Comparison of ENCODE assay signal across 19 cellular contexts in genomic region chr5:16932401-16932800, GRCh38. TPM values are rescaled to one million over a fixed set of nuclear protein-coding genes. Genes with fewer than 3 reads are reported as not detected.
DNase-seq lines count a peak whose midpoint lies in the region; ATAC-seq and TF ChIP-seq lines count a peak whose summit lies in the region.
"Had no signal": no experiment of that assay in that cellular context is flagged by ENCODE, and none has a peak within 500 bp of the region (broad histone marks: within the 10 kb centered on the region; RNA-seq: fewer than 3 reads in every experiment).

No MANE protein-coding gene starts in this region.

- TF ChIP-seq CTCF in IMR-90 (conservative IDR thresholded peaks at IDR 0.05; ENCODE audit: low read depth, low read length) (no peak), colonic mucosa (IDR thresholded peaks at IDR 0.05) (no peak), mesothelial cell of epicardium (IDR thresholded peaks at IDR 0.05; ENCODE audit: unreplicated experiment) (no peak), stomach (IDR thresholded peaks at IDR 0.05) (no peak), GM13976 (IDR thresholded peaks at IDR 0.05; ENCODE audit: borderline replicate concordance, control extremely low read depth, extremely low read depth, insufficient read depth, missing control alignments) (no peak), BE2C (IDR thresholded peaks at IDR 0.05; ENCODE audit: low read depth, low read length) (no peak)

- no peak overlapping the region for H3K56ac ChIP-seq in IMR-90 (ENCODE audit: extremely low read depth, insufficient read depth, low read length)

- H3K36me3 Mint-ChIP-seq in mesothelial cell of epicardium, result no peaks in the 10 kb centered on the region
- H3K36me3 Mint-ChIP-seq: activated CD4-positive, alpha-beta memory T cell treated with anti-CD3 and anti-CD28 coated beads for 36 hours had no signal

- peak overlapping the region; percentile 97 for H3K4me2 ChIP-seq in IMR-90 (ENCODE audit: low read depth, low read length)

- H3K9me1 ChIP-seq in IMR-90 (ENCODE audit: insufficient read depth, low read length), result peaks cover 19% of the 10 kb centered on the region

- TF ChIP-seq EP300 in stomach (IDR thresholded peaks at IDR 0.05), result no peak

- peaks cover 0 to 50% of the 10 kb centered on the region in 2 experiments; a peak in 3 of 4 replicates for H3K79me1 ChIP-seq in IMR-90 (ENCODE audit: low read depth in 1 of 2, low read length in 2 of 2)

- H3K27me3 Mint-ChIP-seq in mesothelial cell of epicardium (ENCODE audit: low read depth), result peaks cover 10% of the 10 kb centered on the region

- no peak for DNase-seq in IMR-90
- peak; percentile 49 for DNase-seq in colonic mucosa
- no peak for DNase-seq in mesothelial cell of epicardium (ENCODE audit: low spot score in 2 of 2, unreplicated experiment in 2 of 2)
- no peak for DNase-seq in stomach
- no peak for DNase-seq in GM13976 (ENCODE audit: low spot score)
- no peak for DNase-seq in BE2C
- no peak for DNase-seq in DMS79 (lab: John Stamatoyannopoulos, UW)
- DNase-seq in hepatic stellate cell (ENCODE audit: low spot score), result no peak
- DNase-seq: activated CD4-positive, alpha-beta memory T cell treated with anti-CD3 and anti-CD28 coated beads for 36 hours; HCEC 1CT; hypothalamus; left ventricle myocardium inferior; NCI-H1105; stimulated activated naive CD8-positive, alpha-beta T cell treated with anti-CD3 and anti-CD28 coated beads, Interleukin-15, Interleukin-2, amounts not matched to agents 100 U/mL and 50 U/mL, for 24 hours had no signal

- peak overlapping the region; percentile 18 for H2AK9ac ChIP-seq in IMR-90 (replicated peaks; ENCODE audit: low read depth, low read length, poor library complexity)

- POLR2A ChIA-PET in IMR-90 (lab: Charles Lee; ENCODE audit: unreplicated experiment), result interaction anchor here (0.6 to 1.2 kb wide), 3 partner anchors 26 to 258 kb away, joined by 3 to 11 read pairs (median 3); no protein-coding TSS in a partner anchor

- no peaks in the 10 kb centered on the region for H3K27me3 ChIP-seq in IMR-90 (ENCODE audit: control insufficient read depth, insufficient read depth, low read length)
- no peaks in the 10 kb centered on the region for H3K27me3 ChIP-seq in colonic mucosa
- H3K27me3 ChIP-seq in stomach, result peaks cover 0 to 31% (median 0%) of the 10 kb centered on the region in 3 donors
- peaks cover 69% of the 10 kb centered on the region for H3K27me3 ChIP-seq in BE2C

- H2BK120ac ChIP-seq in IMR-90 (ENCODE audit: low read depth, low read length), result no peak overlapping the region

- peaks cover 81% of the 10 kb centered on the region for H4K20me1 ChIP-seq in IMR-90 (ENCODE audit: insufficient read depth, low read length)

- WGBS in IMR-90 (ENCODE audit: extremely low coverage in 2 of 2, insufficient read length in 1 of 2), 2 experiments, result no CpG with 5 or more reads among the region's 3 CpGs
- 23 to 49% (median 32%) methylated on average over 3 of the region's 3 CpGs for WGBS in stomach, 5 donors

- peak overlapping the region; percentile 48 for H2BK5ac ChIP-seq in IMR-90 (ENCODE audit: low read depth, low read length, poor library complexity, severe bottlenecking)

- H3K14ac ChIP-seq in IMR-90 (replicated peaks; ENCODE audit: low read depth, low read length), result peak overlapping the region; percentile 23; the same call in 1 of the 2 replicates

- in situ Hi-C loops in IMR-90 (cut with MboI; ENCODE audit: low sequenced_read_pairs) (loop anchor here (5.0 kb wide), 3 partner anchors 130 to 255 kb away; no protein-coding TSS in a partner anchor), GM13976 (cut with MboI; ENCODE audit: low sequenced_read_pairs, unreplicated experiment) (no loop called here)

- peak overlapping the region; percentile 30; the same call in 1 of the 2 replicates for H2AK5ac ChIP-seq in IMR-90 (ENCODE audit: low read depth, low read length)

- no peaks in the 10 kb centered on the region for H3K9me3 ChIP-seq in IMR-90 (ENCODE audit: control insufficient read depth, insufficient read depth, low read length)
- no peaks in the 10 kb centered on the region for H3K9me3 ChIP-seq in colonic mucosa
- H3K9me3 ChIP-seq in stomach, result no peaks in the 10 kb centered on the region
- H3K9me3 ChIP-seq in BE2C, result no peaks in the 10 kb centered on the region
- H3K9me3 ChIP-seq: left ventricle myocardium inferior had no signal

- peaks cover 2% of the 10 kb centered on the region; the same call in 1 of the 2 replicates for H3K36me3 ChIP-seq in IMR-90 (ENCODE audit: control insufficient read depth, insufficient read depth, low read length)
- no peaks in the 10 kb centered on the region for H3K36me3 ChIP-seq in colonic mucosa
- no peaks in the 10 kb centered on the region for H3K36me3 ChIP-seq in stomach
- H3K36me3 ChIP-seq in BE2C, result no peaks in the 10 kb centered on the region
- H3K36me3 ChIP-seq: left ventricle myocardium inferior had no signal

- no peak overlapping the region for H2AFZ ChIP-seq in IMR-90 (replicated peaks; ENCODE audit: low read length, poor library complexity)

- TF ChIP-seq POLR2A in IMR-90 (IDR thresholded peaks at IDR 0.05; ENCODE audit: low read depth, low read length), result no peak
- TF ChIP-seq POLR2A in stomach (IDR thresholded peaks at IDR 0.05), result no peak

- ATAC-seq in IMR-90 (ENCODE audit: low read depth), result no peak
- ATAC-seq: esophagus mucosa; GM12878; K562; sciatic nerve; stimulated activated naive CD8-positive, alpha-beta T cell treated with anti-CD3 and anti-CD28 coated beads, Interleukin-15, Interleukin-2, amounts not matched to agents 100 U/mL and 50 U/mL, for 24 hours had no signal

- BruUV-seq in IMR-90 (replicated peaks; lab: Mats Ljungman, UMichigan), result no TSS peak

- H4K5ac ChIP-seq in IMR-90 (ENCODE audit: low read depth, low read length), result no peak overlapping the region

- intact Hi-C loops in IMR-90 (cut with micrococcal nuclease), result no loop called here
- intact Hi-C loops in colonic mucosa (cut with DNase I), result loop anchor here (10.0 kb wide), 2 partner anchors 88 to 138 kb away; no protein-coding TSS in a partner anchor
- intact Hi-C loops in stomach (cut with DNase I; ENCODE audit: low total_unique reads), result loop anchor here (10.0 kb wide), 3 partner anchors 128 to 252 kb away; no protein-coding TSS in a partner anchor

- no peak for TF ChIP-seq RAD21 in IMR-90 (IDR thresholded peaks at IDR 0.05; ENCODE audit: low read length)

- H3K9ac ChIP-seq in IMR-90 (ENCODE audit: low read depth, low read length) (peak overlapping the region; percentile 98; the same call in 1 of the 2 replicates), colonic mucosa (ENCODE audit: low read depth in 2 of 2, low read length in 2 of 2) (peak overlapping the region in 1 of 2 donors; percentile 90)

- peak overlapping the region; percentile 85 for H3K4me3 ChIP-seq in IMR-90 (ENCODE audit: insufficient read depth, low read depth, low read length)
- peak overlapping the region; percentile 0 for H3K4me3 ChIP-seq in colonic mucosa
- H3K4me3 ChIP-seq in stomach, result peak overlapping the region in 3 of 4 donors; percentile 88 to 91 (median 89)
- H3K4me3 ChIP-seq in BE2C (ENCODE audit: low read depth, low read length), result no peak overlapping the region
- H3K4me3 ChIP-seq: GM12878, K562, left ventricle myocardium inferior had no signal

- H3K23ac ChIP-seq in IMR-90 (ENCODE audit: low read depth, low read length), result peak overlapping the region; percentile 47; the same call in 1 of the 2 replicates

- CTCF ChIA-PET in IMR-90 (lab: Yijun Ruan, JAX), result interaction anchor here (1.4 to 3.4 kb wide), 4 partner anchors 20 to 259 kb away, joined by 3 to 19 read pairs (median 8); no protein-coding TSS in a partner anchor

- dilution Hi-C loops in IMR-90 (cut with HindIII; ENCODE audit: low sequenced_read_pairs, unreplicated experiment), result no loop called here

- peak overlapping the region; percentile 22 for H3K27ac Mint-ChIP-seq in mesothelial cell of epicardium
- H3K27ac Mint-ChIP-seq: activated CD4-positive, alpha-beta memory T cell treated with anti-CD3 and anti-CD28 coated beads for 36 hours had no signal

- no peak overlapping the region for H3K4ac ChIP-seq in IMR-90 (ENCODE audit: low read depth, low read length)

- H3K9me3 Mint-ChIP-seq in mesothelial cell of epicardium, result no peaks in the 10 kb centered on the region
- H3K9me3 Mint-ChIP-seq: activated CD4-positive, alpha-beta memory T cell treated with anti-CD3 and anti-CD28 coated beads for 36 hours had no signal

- H3K4me1 ChIP-seq in IMR-90 (ENCODE audit: control insufficient read depth, insufficient read depth, low read length) (peaks cover 15% of the 10 kb centered on the region), colonic mucosa (no peaks in the 10 kb centered on the region), stomach (peaks cover 21 to 67% (median 60%) of the 10 kb centered on the region in 4 donors), BE2C (no peaks in the 10 kb centered on the region)

- H3K27ac ChIP-seq in IMR-90 (ENCODE audit: insufficient read depth, low read length), result peak overlapping the region; percentile 9
- H3K27ac ChIP-seq in colonic mucosa, result peak overlapping the region; percentile 68
- H3K27ac ChIP-seq in stomach, result peak overlapping the region; percentile 54 to 88 (median 68)
- H3K27ac ChIP-seq: coronary artery, left ventricle myocardium inferior had no signal

- peaks cover 53% of the 10 kb centered on the region for H3K4me1 Mint-ChIP-seq in mesothelial cell of epicardium

- no peak overlapping the region for H4K91ac ChIP-seq in IMR-90 (ENCODE audit: insufficient read depth, low read depth, low read length)

- no peak overlapping the region for H2BK20ac ChIP-seq in IMR-90 (ENCODE audit: low read depth, low read length)

- no peak overlapping the region; the same call in 2 of the 3 replicates for H2BK15ac ChIP-seq in IMR-90 (ENCODE audit: low read depth, low read length)

- H3K18ac ChIP-seq in IMR-90 (ENCODE audit: low read depth, low read length), result no peak overlapping the region

- peak overlapping the region; percentile 96 for H3K4me3 Mint-ChIP-seq in mesothelial cell of epicardium
- H3K4me3 Mint-ChIP-seq: activated CD4-positive, alpha-beta memory T cell treated with anti-CD3 and anti-CD28 coated beads for 36 hours had no signal

- H4K8ac ChIP-seq in IMR-90 (ENCODE audit: low read depth in 2 of 2, low read length in 2 of 2), result no peak overlapping the region

RNA-seq across cellular contexts. Expression of gene MYO10, which starts 3.7 kb away (rescaled TPM):
- 93.0 and 115 TPM in 2 replicates for total RNA-seq in IMR-90 (2012; rRNA removed)
- polyA plus RNA-seq in IMR-90 (2012; rRNA removed), result 39.9 and 41.9 TPM in 2 replicates
- 30.6 and 53.6 TPM in 2 replicates for polyA plus RNA-seq in IMR-90 (2012; cell fraction: cytosol; rRNA removed)
- 35.4 and 54.4 TPM in 2 replicates for polyA plus RNA-seq in IMR-90 (2012; cell fraction: nucleus; rRNA removed; ENCODE audit: low replicate concordance)
- 10 to 100 TPM; 57.9 to 61.9 TPM for total RNA-seq in colonic mucosa
- total RNA-seq in mesothelial cell of epicardium, result 50.1 to 56.7 TPM (median 51.9 TPM) in 3 replicates
- 100 to 1,000 TPM in 3 of 5 donors, 10 to 100 TPM in 2; 53.8 to 233 (median 129) TPM for total RNA-seq in stomach
- 10 to 100 TPM in 2 of 3 donors, 1 to 10 TPM in 1; 6.8 to 18.1 (median 13.7) TPM for polyA plus RNA-seq in stomach
- polyA plus RNA-seq in BE2C (2012; ENCODE audit: insufficient read depth, insufficient read length, low read depth), result 1.2 TPM
- polyA plus RNA-seq: K562 had no signal

Comparison
In these comparisons a context has a peak if more than half of its experiments do, and no peak if none do; other contexts are left out.
1. H3K27ac ChIP-seq: peak in every context shown above with its lines; median percentile 68 in colonic mucosa; 68 in stomach; 9 in IMR-90.